In genomic region chr14:91323671-91324605, GRCh38 we compare ENCODE assay signal across 8 cellular contexts.
DNase-seq lines count a peak whose midpoint lies in the region; FAIRE-seq and TF ChIP-seq lines count a peak whose summit lies in the region.

No MANE protein-coding gene starts in this region.

- no peaks in the 10 kb centered on the region for H3K27me3 ChIP-seq in SK-N-SH (ENCODE audit: insufficient read depth)
- H3K27me3 ChIP-seq in cardiac muscle cell = peaks cover 80% of the 10 kb centered on the region

- H2AFZ ChIP-seq in SK-N-SH (ENCODE audit: low read depth) = peak overlapping the region; percentile 75; the same call in 1 of the 2 replicates

- H3K36me3 ChIP-seq in SK-N-SH (replicated peaks in 1 of 2; ENCODE audit: control insufficient read depth in 1 of 2, insufficient read depth in 2 of 2, low read length in 1 of 2) (no peaks in the 10 kb centered on the region), cardiac muscle cell (no peaks in the 10 kb centered on the region)

- peak overlapping the region; percentile 89 for H3K4me3 Mint-ChIP-seq in activated naive CD8-positive, alpha-beta T cell treated with anti-CD3 and anti-CD28 coated beads for 36 hours

- no peaks in the 10 kb centered on the region for H3K9me3 Mint-ChIP-seq in activated naive CD8-positive, alpha-beta T cell treated with anti-CD3 and anti-CD28 coated beads for 36 hours

- no peaks in the 10 kb centered on the region for H3K79me2 ChIP-seq in SK-N-SH (ENCODE audit: insufficient read depth)

- H4K20me1 ChIP-seq in SK-N-SH (ENCODE audit: insufficient read depth) = no peaks in the 10 kb centered on the region

- H3K9me3 ChIP-seq in SK-N-SH (no peaks in the 10 kb centered on the region), cardiac muscle cell (ENCODE audit: low read depth) (no peaks in the 10 kb centered on the region)

- H3K4me3 ChIP-seq in LNCaP clone FGC (ENCODE audit: low read depth, low read length) (no peak overlapping the region), SK-N-SH (ENCODE audit: low read depth in 2 of 2, low read length in 1 of 2) (peak overlapping the region; percentile 36 to 50; a peak in 3 of 4 replicates), cardiac muscle cell (no peak overlapping the region)

- H3K4me1 Mint-ChIP-seq in activated naive CD8-positive, alpha-beta T cell treated with anti-CD3 and anti-CD28 coated beads for 36 hours = peaks cover 73% of the 10 kb centered on the region

- no peak for FAIRE-seq in urothelium cell line (lab: Jason Lieb, UNC)

- peaks cover 0 to 58% of the 10 kb centered on the region in 2 experiments; a peak in 1 of 4 replicates for H3K4me1 ChIP-seq in SK-N-SH (ENCODE audit: control insufficient read depth in 1 of 2, insufficient read depth in 2 of 2, low read depth in 1 of 2, low read length in 1 of 2)
- peaks cover 5% of the 10 kb centered on the region for H3K4me1 ChIP-seq in cardiac muscle cell (ENCODE audit: low read depth)

- H3K27me3 Mint-ChIP-seq in activated naive CD8-positive, alpha-beta T cell treated with anti-CD3 and anti-CD28 coated beads for 36 hours = no peaks in the 10 kb centered on the region

- no peak overlapping the region for H3K9ac ChIP-seq in SK-N-SH

- peak; percentile 89 for TF ChIP-seq RAD21 in SK-N-SH (IDR thresholded peaks at IDR 0.05; ENCODE audit: low read length)

- no peak for TF ChIP-seq EP300 in SK-N-SH (IDR thresholded peaks at IDR 0.05; ENCODE audit: borderline replicate concordance in 1 of 2, low read depth in 1 of 2, low read length in 1 of 2)

- DNase-seq in GM04503 (ENCODE audit: low read depth) = peak; percentile 11
- DNase-seq in H4 (ENCODE audit: low spot score) = peak; percentile 45
- DNase-seq in LNCaP clone FGC (ENCODE audit: low read depth) = no peak
- DNase-seq in SK-N-SH = peak; percentile 81
- peak; percentile 90 for DNase-seq in activated naive CD8-positive, alpha-beta T cell treated with anti-CD3 and anti-CD28 coated beads for 36 hours
- peak; percentile 64 to 80 for DNase-seq in cardiac muscle cell (ENCODE audit: low read depth in 1 of 2, low spot score in 1 of 2)
- DNase-seq in putamen (ENCODE audit: low spot score) = peak; percentile 65
- peak; percentile 55 for DNase-seq in urothelium cell line (ENCODE audit: low spot score)

- CTCF ChIA-PET in SK-N-SH (lab: Yijun Ruan, JAX) = interaction anchor here (0.6 to 16.0 kb wide), 54 partner anchors 8 to 587 kb away, joined by 3 to 300 read pairs (median 5); partner anchors contain the start of gene CCDC88C

- H3K4me2 ChIP-seq in SK-N-SH = 0 out of 2 replicates have a peak overlapping the region, but pooled peaks have one; percentile 23

- H3K36me3 Mint-ChIP-seq in activated naive CD8-positive, alpha-beta T cell treated with anti-CD3 and anti-CD28 coated beads for 36 hours = peaks cover 49% of the 10 kb centered on the region

- POLR2A ChIA-PET in SK-N-SH (lab: Yijun Ruan, JAX) = interaction anchor here (1.1 kb wide), 1 partner anchor 94 kb away, joined by 3 read pairs; no protein-coding TSS in a partner anchor

- H3F3A ChIP-seq in SK-N-SH (replicated peaks; ENCODE audit: insufficient read depth) = no peaks in the 10 kb centered on the region

- H3K27ac Mint-ChIP-seq in activated naive CD8-positive, alpha-beta T cell treated with anti-CD3 and anti-CD28 coated beads for 36 hours = peak overlapping the region; percentile 100

- peak; percentile 90 for TF ChIP-seq CTCF in LNCaP clone FGC (IDR thresholded peaks at IDR 0.05; ENCODE audit: control insufficient read depth, extremely low read depth, insufficient read depth)
- TF ChIP-seq CTCF in SK-N-SH (IDR thresholded peaks at IDR 0.05) = peak; percentile 99
- peak; percentile 94 for TF ChIP-seq CTCF in cardiac muscle cell (IDR thresholded peaks at IDR 0.05; ENCODE audit: low read depth, low read length)

- H3K27ac ChIP-seq in SK-N-SH (ENCODE audit: low read depth in 2 of 2, low read length in 1 of 2) (peak overlapping the region in 1 of 2 experiments; percentile 53; a peak in 2 of 4 replicates), cardiac muscle cell (no peak overlapping the region)

- no peaks in the 10 kb centered on the region for H3K9me2 ChIP-seq in SK-N-SH

- WGBS in SK-N-SH (ENCODE audit: low lambda C conversion rate) = 29% methylated on average over 17 of the region's 25 CpGs

TF ChIP-seq in SK-N-SH, 30 proteins besides CTCF, POLR2A, EP300 and RAD21:
- peak; percentile 9; the same call in 1 of the 2 replicates for TF ChIP-seq USF1 (IDR thresholded peaks at IDR 0.05; ENCODE audit: borderline replicate concordance, low read depth)
- peak; percentile 39; the same call in 1 of the 2 replicates for TF ChIP-seq RCOR1 (IDR thresholded peaks at IDR 0.05; ENCODE audit: low read length)
- no peak for TF ChIP-seq ZBTB33 (IDR thresholded peaks at IDR 0.05; ENCODE audit: borderline replicate concordance, low read depth)
- TF ChIP-seq FOXM1 (IDR thresholded peaks at IDR 0.05; ENCODE audit: low read depth) = no peak
- TF ChIP-seq SMC3 (IDR thresholded peaks at IDR 0.05; ENCODE audit: low read depth, low read length) = peak; percentile 83

Comparison
In these comparisons a context has a peak if more than half of its experiments do, and no peak if none do; other contexts are left out.
1. H3K4me3 ChIP-seq: peak in SK-N-SH (2 of 2); none in LNCaP clone FGC (single experiment) and cardiac muscle cell (single experiment).
2. Peak in every context shown above with its lines, with median percentiles within 50 percentile points of each other: CTCF ChIP-seq.